1 cellular context compared by ENCODE assay signal in the genomic region with DNA sequence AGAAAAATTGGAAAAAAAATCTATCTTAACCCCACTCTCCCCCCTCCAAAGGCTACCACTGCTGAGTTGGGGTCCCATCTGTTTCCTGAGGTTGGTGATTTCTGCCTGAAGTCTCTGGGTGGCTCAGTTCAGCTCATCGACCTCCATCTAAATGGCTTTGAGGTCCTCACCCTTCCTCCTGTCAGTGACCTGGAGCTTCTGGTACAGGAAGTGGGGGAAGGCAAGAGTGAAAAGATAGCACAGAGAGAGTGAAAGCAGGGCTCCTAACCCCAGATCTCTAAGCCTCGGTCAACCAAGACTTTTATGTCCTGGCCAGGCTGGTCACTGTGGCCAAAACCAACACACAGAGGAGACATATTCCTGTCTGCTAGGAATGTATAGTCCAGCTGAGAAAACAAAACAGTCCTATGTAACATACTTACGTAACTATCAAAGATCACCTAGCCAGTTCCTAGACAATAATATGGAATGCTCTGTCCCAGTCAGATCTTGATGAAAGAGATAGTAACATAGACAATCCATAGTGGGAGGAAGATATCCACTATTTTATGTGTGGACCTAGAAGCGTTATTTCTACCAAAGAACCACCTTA.
TF ChIP-seq lines count a peak whose summit lies in the region.

No MANE protein-coding gene starts in this region.

TF ChIP-seq in HepG2, 621 proteins besides CTCF, POLR2A, EP300 and RAD21:
- TF ChIP-seq FOXA3 (CRISPR knock-in tag; IDR thresholded peaks at IDR 0.05) (no peak), ZNF674 (CRISPR knock-in tag; IDR thresholded peaks at IDR 0.05; ENCODE audit: low read depth) (no peak), ETV6 (CRISPR knock-in tag; conservative IDR thresholded peaks at IDR 0.05) (no peak), ZNF12 (CRISPR knock-in tag; IDR thresholded peaks at IDR 0.05) (peak; percentile 91)
- TF ChIP-seq, protein P1, sequence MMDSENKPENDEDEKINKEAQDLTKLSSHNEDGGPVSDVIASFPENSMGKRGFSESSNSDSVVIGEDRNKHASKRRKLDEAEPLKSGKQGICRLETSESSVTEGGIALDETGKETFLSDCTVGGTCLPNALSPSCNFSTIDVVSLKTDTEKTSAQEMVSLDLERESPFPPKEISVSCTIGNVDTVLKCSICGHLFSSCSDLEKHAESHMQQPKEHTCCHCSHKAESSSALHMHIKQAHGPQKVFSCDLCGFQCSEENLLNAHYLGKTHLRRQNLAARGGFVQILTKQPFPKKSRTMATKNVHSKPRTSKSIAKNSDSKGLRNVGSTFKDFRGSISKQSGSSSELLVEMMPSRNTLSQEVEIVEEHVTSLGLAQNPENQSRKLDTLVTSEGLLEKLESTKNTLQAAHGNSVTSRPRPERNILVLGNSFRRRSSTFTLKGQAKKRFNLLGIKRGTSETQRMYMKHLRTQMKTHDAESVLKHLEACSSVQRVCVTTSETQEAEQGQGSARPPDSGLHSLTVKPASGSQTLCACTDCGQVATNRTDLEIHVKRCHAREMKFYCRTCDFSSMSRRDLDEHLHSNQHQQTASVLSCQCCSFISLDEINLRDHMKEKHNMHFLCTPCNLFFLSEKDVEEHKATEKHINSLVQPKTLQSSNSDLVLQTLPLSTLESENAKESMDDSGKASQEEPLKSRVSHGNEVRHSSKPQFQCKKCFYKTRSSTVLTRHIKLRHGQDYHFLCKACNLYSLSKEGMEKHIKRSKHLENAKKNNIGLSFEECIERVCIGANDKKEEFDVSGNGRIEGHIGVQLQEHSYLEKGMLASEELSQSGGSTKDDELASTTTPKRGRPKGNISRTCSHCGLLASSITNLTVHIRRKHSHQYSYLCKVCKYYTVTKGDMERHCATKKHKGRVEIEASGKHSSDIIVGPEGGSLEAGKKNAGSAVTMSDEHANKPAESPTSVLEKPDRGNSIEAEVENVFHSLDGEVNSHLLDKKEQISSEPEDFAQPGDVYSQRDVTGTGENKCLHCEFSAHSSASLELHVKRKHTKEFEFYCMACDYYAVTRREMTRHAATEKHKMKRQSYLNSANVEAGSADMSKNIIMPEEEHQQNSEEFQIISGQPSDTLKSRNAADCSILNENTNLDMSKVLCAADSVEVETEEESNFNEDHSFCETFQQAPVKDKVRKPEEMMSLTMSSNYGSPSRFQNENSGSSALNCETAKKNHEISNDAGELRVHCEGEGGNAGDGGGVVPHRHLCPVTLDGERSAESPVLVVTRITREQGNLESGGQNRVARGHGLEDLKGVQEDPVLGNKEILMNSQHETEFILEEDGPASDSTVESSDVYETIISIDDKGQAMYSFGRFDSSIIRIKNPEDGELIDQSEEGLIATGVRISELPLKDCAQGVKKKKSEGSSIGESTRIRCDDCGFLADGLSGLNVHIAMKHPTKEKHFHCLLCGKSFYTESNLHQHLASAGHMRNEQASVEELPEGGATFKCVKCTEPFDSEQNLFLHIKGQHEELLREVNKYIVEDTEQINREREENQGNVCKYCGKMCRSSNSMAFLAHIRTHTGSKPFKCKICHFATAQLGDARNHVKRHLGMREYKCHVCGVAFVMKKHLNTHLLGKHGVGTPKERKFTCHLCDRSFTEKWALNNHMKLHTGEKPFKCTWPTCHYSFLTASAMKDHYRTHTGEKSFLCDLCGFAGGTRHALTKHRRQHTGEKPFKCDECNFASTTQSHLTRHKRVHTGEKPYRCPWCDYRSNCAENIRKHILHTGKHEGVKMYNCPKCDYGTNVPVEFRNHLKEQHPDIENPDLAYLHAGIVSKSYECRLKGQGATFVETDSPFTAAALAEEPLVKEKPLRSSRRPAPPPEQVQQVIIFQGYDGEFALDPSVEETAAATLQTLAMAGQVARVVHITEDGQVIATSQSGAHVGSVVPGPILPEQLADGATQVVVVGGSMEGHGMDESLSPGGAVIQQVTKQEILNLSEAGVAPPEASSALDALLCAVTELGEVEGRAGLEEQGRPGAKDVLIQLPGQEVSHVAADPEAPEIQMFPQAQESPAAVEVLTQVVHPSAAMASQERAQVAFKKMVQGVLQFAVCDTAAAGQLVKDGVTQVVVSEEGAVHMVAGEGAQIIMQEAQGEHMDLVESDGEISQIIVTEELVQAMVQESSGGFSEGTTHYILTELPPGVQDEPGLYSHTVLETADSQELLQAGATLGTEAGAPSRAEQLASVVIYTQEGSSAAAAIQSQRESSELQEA (CRISPR knock-in tag; IDR thresholded peaks at IDR 0.05; ENCODE audit: not compliant biosample characterization), result no peak
